36 cellular contexts compared by ENCODE assay signal in genomic region chr10:122715576-122715975, GRCh38. TPM values are rescaled to one million over a fixed set of nuclear protein-coding genes. Genes with fewer than 3 reads are reported as not detected.
"Had no signal": no experiment of that assay in that cellular context is flagged by ENCODE, and none has a peak within 500 bp of the region (broad histone marks: within the 10 kb centered on the region; RNA-seq: fewer than 3 reads in every experiment).

No MANE protein-coding gene starts in this region.

- H3K27ac Mint-ChIP-seq: immature natural killer cell; mesothelial cell of epicardium; naive B cell; natural killer cell; nephron progenitor cell; progenitor cell of endocrine pancreas; stimulated activated memory B cell treated with anti-CD40 and anti-IgM and Interleukin-4, amounts not matched to agents 10 μg/mL and 1 μg/mL and 100 μg/mL, for 72 hours; stimulated activated naive CD8-positive, alpha-beta T cell treated with anti-CD3 and anti-CD28 coated beads, Interleukin-15, amount 100 ng/mL, for 72 hours; type B pancreatic cell had no signal

- H3K9me3 ChIP-seq: left lung, lower lobe of right lung, ovary, right atrium auricular region, right lobe of liver, tibial nerve, uterus had no signal

- H3K36me3 Mint-ChIP-seq: immature natural killer cell; mesothelial cell of epicardium; naive B cell; natural killer cell; stimulated activated memory B cell treated with anti-CD40 and anti-IgM and Interleukin-4, amounts not matched to agents 10 μg/mL and 1 μg/mL and 100 μg/mL, for 72 hours; type B pancreatic cell had no signal

- H3K4me3 ChIP-seq: left lung, lower lobe of right lung, ovary, right atrium auricular region, right lobe of liver, smooth muscle cell, tibial nerve, uterus had no signal

- H3K36me3 ChIP-seq: left lung, lower lobe of right lung, ovary, right atrium auricular region, right lobe of liver, tibial nerve, uterus had no signal

- H3K9me3 Mint-ChIP-seq: immature natural killer cell; mesothelial cell of epicardium; naive B cell; natural killer cell; nephron progenitor cell; stimulated activated memory B cell treated with anti-CD40 and anti-IgM and Interleukin-4, amounts not matched to agents 10 μg/mL and 1 μg/mL and 100 μg/mL, for 72 hours; stimulated activated naive CD8-positive, alpha-beta T cell treated with anti-CD3 and anti-CD28 coated beads, Interleukin-15, amount 100 ng/mL, for 72 hours; type B pancreatic cell had no signal

- H3K4me2 ChIP-seq: smooth muscle cell had no signal

- H3K4me3 Mint-ChIP-seq: immature natural killer cell; mesothelial cell of epicardium; naive B cell; natural killer cell; nephron progenitor cell; stimulated activated memory B cell treated with anti-CD40 and anti-IgM and Interleukin-4, amounts not matched to agents 10 μg/mL and 1 μg/mL and 100 μg/mL, for 72 hours; stimulated activated naive CD8-positive, alpha-beta T cell treated with anti-CD3 and anti-CD28 coated beads, Interleukin-15, amount 100 ng/mL, for 72 hours; type B pancreatic cell had no signal

- ATAC-seq: left colon; left lung; lower lobe of right lung; natural killer cell; right lobe of liver; stimulated activated memory B cell treated with anti-CD40 and anti-IgM and Interleukin-4, amounts not matched to agents 10 μg/mL and 1 μg/mL and 100 μg/mL, for 72 hours; stimulated activated naive CD8-positive, alpha-beta T cell treated with anti-CD3 and anti-CD28 coated beads, Interleukin-15, amount 100 ng/mL, for 72 hours had no signal

- H3K4me1 ChIP-seq: left lung, lower lobe of right lung, right atrium auricular region, right lobe of liver, tibial nerve, uterus had no signal

- H3K27me3 ChIP-seq: ovary, right atrium auricular region, right lobe of liver, uterus had no signal

- H3K27me3 Mint-ChIP-seq: stimulated activated memory B cell treated with anti-CD40 and anti-IgM and Interleukin-4, amounts not matched to agents 10 μg/mL and 1 μg/mL and 100 μg/mL, for 72 hours had no signal

- H3K4me1 Mint-ChIP-seq: immature natural killer cell; mesothelial cell of epicardium; naive B cell; natural killer cell; nephron progenitor cell; stimulated activated memory B cell treated with anti-CD40 and anti-IgM and Interleukin-4, amounts not matched to agents 10 μg/mL and 1 μg/mL and 100 μg/mL, for 72 hours; stimulated activated naive CD8-positive, alpha-beta T cell treated with anti-CD3 and anti-CD28 coated beads, Interleukin-15, amount 100 ng/mL, for 72 hours had no signal

- DNase-seq: hippocampal formation; immature natural killer cell; kidney; left colon; left lung; lower lobe of right lung; mammary epithelial cell; mesendoderm; naive B cell; natural killer cell; nephron progenitor cell; ovary; right lobe of liver; stimulated activated CD4-positive, alpha-beta T cell treated with anti-CD3 and anti-CD28 coated beads, Interleukin-1b, Interleukin-23, amount 100 ng/mL, for 48 hours; stimulated activated CD4-positive, alpha-beta T cell treated with anti-CD3 and anti-CD28 coated beads, Interleukin-2, amount 100 ng/mL, for 48 hours; stimulated activated CD4-positive, alpha-beta T cell treated with anti-CD3 and anti-CD28 coated beads, Interleukin-4, amount 100 ng/mL, for 4 hours; stimulated activated CD8-positive, alpha-beta memory T cell treated with anti-CD3 and anti-CD28 coated beads, Interleukin-4, amount 100 ng/mL, for 48 hours; stimulated activated naive CD4-positive, alpha-beta T cell treated with Interleukin-2 at 50 U/mL for 16 hours; stimulated activated naive CD8-positive, alpha-beta T cell treated with anti-CD3 and anti-CD28 coated beads, Interleukin-15, amount 100 ng/mL, for 72 hours; substantia nigra; uterus had no signal

- H3K27ac ChIP-seq: left lung, lower lobe of right lung, ovary, right atrium auricular region, right lobe of liver, tibial nerve, uterus had no signal

RNA-seq across cellular contexts. Expression of gene C10orf120, which starts 15.9 kb away (rescaled TPM):
- total RNA-seq: kidney, left colon, left lung, liver, lower lobe of right lung, mammary epithelial cell, mesothelial cell of epicardium, mononuclear cell, natural killer cell, omental fat pad, ovary, progenitor cell of endocrine pancreas, pulmonary artery endothelial cell, renal cortical epithelial cell, right atrium auricular region, right lobe of liver, skeletal muscle tissue, smooth muscle cell, temporal lobe, tibial nerve, ureter, uterus had no signal
- polyA plus RNA-seq: immature natural killer cell, liver, mammary epithelial cell, ovary, smooth muscle cell had no signal
